8 cellular contexts compared by ENCODE assay signal in the genomic region with DNA sequence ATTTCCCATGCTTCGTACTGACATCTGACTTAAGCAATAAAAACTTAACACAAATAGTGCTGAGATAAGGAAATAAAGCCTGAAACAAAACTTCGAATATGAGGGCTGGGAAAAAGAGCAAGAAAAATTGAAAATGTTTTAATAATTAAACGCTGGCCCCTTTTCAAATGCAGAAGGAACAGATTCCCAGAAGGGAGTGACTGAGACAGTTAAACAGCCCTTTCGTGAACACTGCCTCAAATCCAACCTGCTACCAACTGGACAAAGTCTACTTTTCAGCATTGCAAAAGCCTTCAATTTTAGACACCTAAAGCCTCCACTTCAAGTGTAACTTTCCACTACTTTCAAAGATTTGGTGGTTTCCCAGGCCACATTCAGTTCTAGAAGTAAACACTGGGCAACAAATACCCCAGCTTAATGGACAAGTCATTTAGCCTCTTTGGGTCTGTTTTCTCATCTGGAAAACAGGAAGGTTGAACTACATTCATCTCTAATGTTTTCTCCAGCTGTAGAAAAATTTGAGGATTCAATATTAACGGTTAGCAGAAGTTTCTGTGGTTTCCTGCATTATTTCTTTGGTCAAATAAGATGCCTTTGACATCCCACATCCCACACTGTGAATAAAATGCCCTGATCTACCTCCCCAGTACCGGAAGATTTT. TPM values are rescaled to one million over a fixed set of nuclear protein-coding genes. Genes with fewer than 3 reads are reported as not detected.
DNase-seq lines count a peak whose midpoint lies in the region; ATAC-seq and TF ChIP-seq lines count a peak whose summit lies in the region.
"Had no signal": no experiment of that assay in that cellular context is flagged by ENCODE, and none has a peak within 500 bp of the region (broad histone marks: within the 10 kb centered on the region; RNA-seq: fewer than 3 reads in every experiment).

No MANE protein-coding gene starts in this region.

- peaks cover 12% of the 10 kb centered on the region for H3K36me3 Mint-ChIP-seq in stimulated activated memory B cell treated with anti-CD40 and anti-IgM and Interleukin-4, amounts not matched to agents 10 μg/mL and 1 μg/mL and 100 μg/mL, for 72 hours
- H3K36me3 Mint-ChIP-seq in H9 (ENCODE audit: insufficient read depth in 1 of 3, low read depth in 3 of 3), result 0 out of 7 replicates have a peak, but pooled peaks cover 0 to 4% (median 0%) of the 10 kb centered on the region in 3 experiments

- H3K23me2 ChIP-seq in H9 (ENCODE audit: insufficient read length, low read depth, low read length, poor library complexity, severe bottlenecking), result no peaks in the 10 kb centered on the region

- no peak overlapping the region for H4K91ac ChIP-seq in H9 (ENCODE audit: insufficient read length, low read depth, low read length)

- H4K8ac ChIP-seq in H9 (replicated peaks; ENCODE audit: insufficient read length, low read depth, low read length), result no peak overlapping the region

- TF ChIP-seq CTCF in OCI-LY3 (IDR thresholded peaks at IDR 0.05; ENCODE audit: low read depth, low read length), result no peak
- TF ChIP-seq CTCF in esophagus squamous epithelium (IDR thresholded peaks at IDR 0.05), result no peak
- TF ChIP-seq CTCF in testis (IDR thresholded peaks at IDR 0.05), result no peak
- TF ChIP-seq CTCF in H9 (conservative IDR thresholded peaks at IDR 0.05), result no peak

- H3K56ac ChIP-seq in H9 (ENCODE audit: insufficient read length, low read depth, low read length), result no peak overlapping the region

- 51% methylated on average over 6 of the region's 6 CpGs for WGBS in esophagus squamous epithelium, 2 donors
- WGBS in testis, 2 donors, result 49 to 52% methylated on average over 6 of the region's 6 CpGs
- WGBS in H9 (ENCODE audit: extremely low coverage, insufficient read length, low lambda C conversion rate), result no CpG with 5 or more reads among the region's 6 CpGs

- DNase-seq in esophagus squamous epithelium (lab: John Stamatoyannopoulos, UW) (no peak), testis (no peak), H9 (no peak)
- DNase-seq: cortex of kidney had no signal

- no peak overlapping the region for H3T11ph ChIP-seq in H9 (ENCODE audit: low read length)

- no peak overlapping the region for H3K23ac ChIP-seq in H9 (ENCODE audit: insufficient read length, low read depth, low read length)

- H2BK12ac ChIP-seq in H9 (ENCODE audit: insufficient read length, low read depth, low read length), result no peak overlapping the region

- no peak overlapping the region for H2BK120ac ChIP-seq in H9 (ENCODE audit: low read depth, low read length, poor library complexity, severe bottlenecking)

- peak; percentile 41 for ATAC-seq in GM21447 (IDR thresholded peaks at IDR 0.05; ENCODE audit: unreplicated experiment)
- ATAC-seq in stimulated activated memory B cell treated with anti-CD40 and anti-IgM and Interleukin-4, amounts not matched to agents 10 μg/mL and 1 μg/mL and 100 μg/mL, for 72 hours, result peak; percentile 58
- no peak for ATAC-seq in HG02840 (IDR thresholded peaks at IDR 0.05; ENCODE audit: low FRiP score, unreplicated experiment)

- no peak overlapping the region for H2BK20ac ChIP-seq in H9 (ENCODE audit: low read depth, low read length, poor library complexity, severe bottlenecking)

- H3K79me2 ChIP-seq in OCI-LY3 (ENCODE audit: low read length), result peaks cover 82% of the 10 kb centered on the region
- H3K79me2 ChIP-seq in H9 (ENCODE audit: insufficient read depth, low read length), result no peaks in the 10 kb centered on the region

- no peaks in the 10 kb centered on the region for H3K79me1 ChIP-seq in H9 (ENCODE audit: insufficient read depth, low read depth, low read length, poor library complexity, severe bottlenecking)

- H3K9ac ChIP-seq in OCI-LY3 (ENCODE audit: low read length), result peak overlapping the region; percentile 60
- H3K9ac ChIP-seq in H9 (ENCODE audit: extremely low read depth, insufficient read length, low read length), result no peak overlapping the region

- H3K27ac Mint-ChIP-seq in stimulated activated memory B cell treated with anti-CD40 and anti-IgM and Interleukin-4, amounts not matched to agents 10 μg/mL and 1 μg/mL and 100 μg/mL, for 72 hours, result peak overlapping the region; percentile 68
- H3K27ac Mint-ChIP-seq in H9, result 0 out of 7 replicates have a peak overlapping the region, but pooled peaks of 1 of the 3 experiments have one; percentile 24

- H2BK15ac ChIP-seq in H9 (ENCODE audit: low read depth, low read length), result no peak overlapping the region

- no peaks in the 10 kb centered on the region for H3K27me3 Mint-ChIP-seq in stimulated activated memory B cell treated with anti-CD40 and anti-IgM and Interleukin-4, amounts not matched to agents 10 μg/mL and 1 μg/mL and 100 μg/mL, for 72 hours
- no peaks in the 10 kb centered on the region for H3K27me3 Mint-ChIP-seq in H9 (ENCODE audit: low read depth)

- H3K27me3 ChIP-seq in OCI-LY3 (ENCODE audit: low read depth, low read length) (no peaks in the 10 kb centered on the region), esophagus squamous epithelium (no peaks in the 10 kb centered on the region), testis (no peaks in the 10 kb centered on the region), H9 (ENCODE audit: insufficient read depth, low read length) (no peaks in the 10 kb centered on the region)

- peaks cover 7% of the 10 kb centered on the region for H3K36me3 ChIP-seq in OCI-LY3 (replicated peaks; ENCODE audit: low read depth, low read length)
- peaks cover 0 to 7% (median 0%) of the 10 kb centered on the region in 3 donors for H3K36me3 ChIP-seq in esophagus squamous epithelium
- no peaks in the 10 kb centered on the region for H3K36me3 ChIP-seq in testis (ENCODE audit: low read depth, missing control alignments)

- no peak overlapping the region for H3K18ac ChIP-seq in H9 (ENCODE audit: insufficient read length, low read depth, low read length)

- H3K9me3 Mint-ChIP-seq in stimulated activated memory B cell treated with anti-CD40 and anti-IgM and Interleukin-4, amounts not matched to agents 10 μg/mL and 1 μg/mL and 100 μg/mL, for 72 hours, result no peaks in the 10 kb centered on the region
- H3K9me3 Mint-ChIP-seq in H9, result no peaks in the 10 kb centered on the region

- 0 out of 2 replicates have a peak, but pooled peaks cover 2% of the 10 kb centered on the region for H4K20me1 ChIP-seq in OCI-LY3 (ENCODE audit: insufficient read depth, low read length)
- no peaks in the 10 kb centered on the region for H4K20me1 ChIP-seq in H9 (ENCODE audit: control insufficient read depth, insufficient read depth, insufficient read length)

- no peak overlapping the region for H3K14ac ChIP-seq in H9 (ENCODE audit: insufficient read depth, low read length)

- H3K4me1 ChIP-seq in OCI-LY3 (ENCODE audit: low read length) (peaks cover 60% of the 10 kb centered on the region), esophagus squamous epithelium (peaks cover 7 to 67% (median 8%) of the 10 kb centered on the region in 3 donors), testis (peaks cover 6% of the 10 kb centered on the region), H9 (ENCODE audit: insufficient read depth, low read length) (no peaks in the 10 kb centered on the region)

- H3K4me2 ChIP-seq in OCI-LY3 (ENCODE audit: low read length), result peak overlapping the region; percentile 79
- H3K4me2 ChIP-seq in H9 (ENCODE audit: insufficient read depth, insufficient read length, low read length), result no peak overlapping the region

- H3K4me3 ChIP-seq in OCI-LY3 (ENCODE audit: low read length) (peak overlapping the region; percentile 52), esophagus squamous epithelium (peak overlapping the region in 1 of 4 donors; percentile 36), testis (no peak overlapping the region)

- no peak overlapping the region for H3K4ac ChIP-seq in H9 (ENCODE audit: low read depth, low read length)

- peak overlapping the region; percentile 60 for H3K4me3 Mint-ChIP-seq in stimulated activated memory B cell treated with anti-CD40 and anti-IgM and Interleukin-4, amounts not matched to agents 10 μg/mL and 1 μg/mL and 100 μg/mL, for 72 hours
- H3K4me3 Mint-ChIP-seq in H9, result no peak overlapping the region

- H3K27ac ChIP-seq in OCI-LY3 (ENCODE audit: low read length), result peak overlapping the region; percentile 84
- H3K27ac ChIP-seq in esophagus squamous epithelium, result peak overlapping the region; percentile 18 to 68 (median 53)
- H3K27ac ChIP-seq in testis, result no peak overlapping the region
- no peak overlapping the region for H3K27ac ChIP-seq in H9 (ENCODE audit: insufficient read length, low read depth, low read length)

- TF ChIP-seq POLR2A in esophagus squamous epithelium (IDR thresholded peaks at IDR 0.05) (no peak), testis (IDR thresholded peaks at IDR 0.05) (no peak)

- H3K9me3 ChIP-seq in OCI-LY3 (ENCODE audit: insufficient read depth, low read length) (no peaks in the 10 kb centered on the region), esophagus squamous epithelium (no peaks in the 10 kb centered on the region), testis (no peaks in the 10 kb centered on the region), H9 (ENCODE audit: control insufficient read depth, low read depth, low read length) (no peaks in the 10 kb centered on the region)

- intact Hi-C loops in esophagus squamous epithelium (cut with DNase I), result no loop called here
- intact Hi-C loops in testis (cut with DNase I; ENCODE audit: low total_unique reads), result no loop called here

- no peak overlapping the region for H4K5ac ChIP-seq in H9 (ENCODE audit: insufficient read length, low read depth, low read length)

- no peak overlapping the region for H2BK5ac ChIP-seq in H9 (ENCODE audit: insufficient read length, low read length)

- H2AFZ ChIP-seq in OCI-LY3 (ENCODE audit: low read depth, low read length), result no peak overlapping the region
- no peak overlapping the region for H2AFZ ChIP-seq in H9 (ENCODE audit: low read length)

- no peak overlapping the region for H2AK5ac ChIP-seq in H9 (ENCODE audit: insufficient read length, low read length)

- H3K4me1 Mint-ChIP-seq in stimulated activated memory B cell treated with anti-CD40 and anti-IgM and Interleukin-4, amounts not matched to agents 10 μg/mL and 1 μg/mL and 100 μg/mL, for 72 hours, result peaks cover 52% of the 10 kb centered on the region
- peaks cover 31 to 34% of the 10 kb centered on the region in 2 experiments for H3K4me1 Mint-ChIP-seq in H9

RNA-seq across cellular contexts. Expression of a gene that starts 11.8 kb away (rescaled TPM):
- total RNA-seq in esophagus squamous epithelium (10 to 100 TPM; 31.7 to 64.0 (median 56.2) TPM), testis (10 to 100 TPM; 42.0 to 46.3 TPM), H9 (2021) (21.1 and 21.4 TPM in 2 replicates)
- polyA plus RNA-seq in testis (ENCODE audit: insufficient read depth, low read depth, low replicate concordance), result 68.6 TPM

Comparison
In these comparisons a context has a peak if more than half of its experiments do, and no peak if none do; other contexts are left out.
1. H3K27ac ChIP-seq: peak in OCI-LY3 (single experiment) and esophagus squamous epithelium (4 of 4); none in testis (0 of 2) and H9 (single experiment).